In the genomic region with DNA sequence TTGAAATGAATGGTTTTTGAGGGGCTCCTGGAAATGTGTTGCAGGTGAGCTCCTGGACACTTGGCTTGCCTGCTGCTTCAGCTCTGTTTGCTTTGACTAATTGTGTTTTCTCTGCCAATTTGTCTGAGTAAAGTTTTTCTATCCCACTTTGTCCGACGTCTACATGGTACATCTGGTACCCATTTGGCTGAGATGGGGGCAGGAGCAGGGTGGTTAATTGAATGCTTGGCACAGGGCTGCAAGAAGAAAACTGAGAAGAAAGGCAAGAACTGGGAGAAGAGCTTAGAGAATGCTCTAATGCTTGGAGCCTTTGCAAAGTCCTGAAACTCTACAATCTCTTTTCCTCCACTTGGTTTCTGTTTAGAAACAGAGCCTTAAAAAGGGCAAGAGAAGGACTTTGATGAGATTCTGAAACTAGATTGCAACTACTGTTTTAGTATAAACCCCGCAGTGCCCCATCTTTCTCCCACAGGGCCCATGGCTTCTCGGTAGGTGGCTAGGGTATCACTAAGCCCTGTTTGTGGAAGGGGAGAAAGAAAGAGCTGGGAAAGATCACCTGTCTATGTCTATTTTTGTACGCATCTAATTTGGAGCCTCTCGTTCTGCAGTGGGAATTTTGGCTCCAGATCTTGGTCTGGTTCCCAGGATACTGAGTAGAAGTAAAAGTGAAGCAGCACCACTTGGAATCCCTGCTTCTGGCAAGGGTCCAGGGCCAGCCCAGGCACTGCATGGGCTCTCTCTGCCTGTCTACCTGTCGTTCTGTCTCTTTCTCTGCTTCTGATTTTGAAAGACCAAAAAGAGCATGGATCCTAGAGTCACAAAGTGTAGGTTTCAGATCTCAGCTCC, we compare ENCODE assay signal across 12 cellular contexts.
DNase-seq lines count a peak whose midpoint lies in the region; ATAC-seq and TF ChIP-seq lines count a peak whose summit lies in the region.
"Had no signal": no experiment of that assay in that cellular context is flagged by ENCODE, and none has a peak within 500 bp of the region (broad histone marks: within the 10 kb centered on the region; RNA-seq: fewer than 3 reads in every experiment).

No MANE protein-coding gene starts in this region.

- TF ChIP-seq CTCF in esophagus muscularis mucosa (IDR thresholded peaks at IDR 0.05): no peak

- peak overlapping the region in 3 of 4 donors; percentile 54 to 66 (median 58) for H3K27ac ChIP-seq in esophagus muscularis mucosa (replicated peaks in 1 of 4)

- no peak for ATAC-seq in HG02678 (IDR thresholded peaks at IDR 0.05; ENCODE audit: unreplicated experiment)
- ATAC-seq: activated CD8-positive, alpha-beta T cell treated with anti-CD3 and anti-CD28 coated beads for 36 hours; K562 had no signal

- 35% methylated on average over 7 of the region's 7 CpGs for WGBS in esophagus muscularis mucosa

- no peak for TF ChIP-seq POLR2A in esophagus muscularis mucosa (IDR thresholded peaks at IDR 0.05; ENCODE audit: low read depth)

- TF ChIP-seq EP300 in esophagus muscularis mucosa (IDR thresholded peaks at IDR 0.05): no peak

- H3K36me3 ChIP-seq in esophagus muscularis mucosa: no peaks in the 10 kb centered on the region

- H3K9me3 ChIP-seq in esophagus muscularis mucosa: no peaks in the 10 kb centered on the region

- H3K4me3 ChIP-seq in esophagus muscularis mucosa: peak overlapping the region in 3 of 4 donors; percentile 4 to 16 (median 9)
- H3K4me3 ChIP-seq: K562 had no signal

- H3K27me3 ChIP-seq in esophagus muscularis mucosa: no peaks in the 10 kb centered on the region

- intact Hi-C loops in esophagus muscularis mucosa (cut with DNase I): no loop called here

- peak; percentile 75 for DNase-seq in DMS 273 treated with DMSO at 0.1 percent for 48 hours (lab: John Stamatoyannopoulos, UW)
- peak; percentile 19 for DNase-seq in NCI-H2029 (lab: John Stamatoyannopoulos, UW)
- DNase-seq in esophagus muscularis mucosa (ENCODE audit: extremely low spot score): peak; percentile 92
- peak; percentile 55 for DNase-seq in occipital lobe (lab: John Stamatoyannopoulos, UW)
- DNase-seq in stimulated activated CD4-positive, alpha-beta T cell treated with anti-CD3 and anti-CD28 coated beads, Interleukin-4, amount 100 ng/mL, for 4 hours: no peak
- no peak for DNase-seq in SKM-1 (lab: John Stamatoyannopoulos, UW; ENCODE audit: unreplicated experiment)
- DNase-seq in NCI-H510A (lab: John Stamatoyannopoulos, UW): no peak
- DNase-seq: activated CD8-positive, alpha-beta T cell treated with anti-CD3 and anti-CD28 coated beads for 36 hours; endodermal cell; NCI-H774 had no signal

- peaks cover 22 to 40% (median 33%) of the 10 kb centered on the region in 4 donors for H3K4me1 ChIP-seq in esophagus muscularis mucosa

Comparison
In these comparisons a context has a peak if more than half of its experiments do, and no peak if none do; other contexts are left out.
1. DNase-seq: peak in DMS 273 treated with DMSO at 0.1 percent for 48 hours (single experiment), NCI-H2029 (single experiment), esophagus muscularis mucosa (single experiment) and occipital lobe (single experiment); none in stimulated activated CD4-positive, alpha-beta T cell treated with anti-CD3 and anti-CD28 coated beads, Interleukin-4, amount 100 ng/mL, for 4 hours (0 of 2), SKM-1 (single experiment) and NCI-H510A (single experiment).